ENCODE assay signal across 18 cellular contexts in genomic region chr12:62673027-62673815, GRCh38.
"Had no signal": no experiment of that assay in that cellular context is flagged by ENCODE, and none has a peak within 500 bp of the region (broad histone marks: within the 10 kb centered on the region; RNA-seq: fewer than 3 reads in every experiment).

No MANE protein-coding gene starts in this region.

- H3K27me3 ChIP-seq: adrenal gland, dorsolateral prefrontal cortex, right lobe of liver had no signal

- DNase-seq: activated CD4-positive, alpha-beta T cell treated with anti-CD3 and anti-CD28 coated beads, Interleukin-2, amount 50 U/mL, for 4 hours; activated CD4-positive, CD25-positive, alpha-beta regulatory T cell treated with anti-CD3 and anti-CD28 coated beads, Interleukin-2, amount 50 U/mL, for 72 hours; activated T-cell treated with anti-CD3 and anti-CD28 coated beads, Interleukin-2, amount 50 U/mL, for 1 hour; adrenal gland; dorsolateral prefrontal cortex; kidney glomerular epithelial cell; right lobe of liver; stimulated activated CD4-positive, alpha-beta T cell treated with anti-CD3 and anti-CD28 coated beads, Interleukin-4, amount 100 ng/mL, for 4 hours; stimulated activated CD8-positive, alpha-beta memory T cell treated with anti-CD3 and anti-CD28 coated beads, Interleukin-4, amount 100 ng/mL, for 48 hours; stimulated activated naive CD4-positive, alpha-beta T cell treated with Interleukin-2 at 50 U/mL for 16 hours; T-helper 1 cell; T1000 had no signal

- H3K27ac ChIP-seq: adrenal gland, cardiac muscle cell, dorsolateral prefrontal cortex, right lobe of liver had no signal

- H3K36me3 ChIP-seq: adrenal gland, cardiac muscle cell, right lobe of liver had no signal

- H3K4me2 ChIP-seq: smooth muscle cell had no signal

- H3K27me3 Mint-ChIP-seq: natural killer cell treated with Interleukin-12 subunit alpha and Interleukin-12 subunit beta and Interleukin-15 and Interleukin-18, amount 100 ng/mL, for 72 hours had no signal

- H3K9me3 Mint-ChIP-seq: activated naive CD4-positive, alpha-beta T cell treated with anti-CD3 and anti-CD28 coated beads, Interleukin-2, amount 50 U/mL, for 24 hours; activated T-helper 2 cell treated with anti-CD3 and anti-CD28 coated beads, Interferon-gamma antibody, Interleukin-2, Interleukin-4, amounts not matched to agents 10 μg/mL and 5 μg/mL and 100 μg/mL, durations not matched to agents 14 hours and 24 hours and 36 hours; natural killer cell treated with Interleukin-12 subunit alpha and Interleukin-12 subunit beta and Interleukin-15 and Interleukin-18, amount 100 ng/mL, for 72 hours had no signal

- H3K4me3 Mint-ChIP-seq: activated naive CD4-positive, alpha-beta T cell treated with anti-CD3 and anti-CD28 coated beads, Interleukin-2, amount 50 U/mL, for 24 hours; natural killer cell treated with Interleukin-12 subunit alpha and Interleukin-12 subunit beta and Interleukin-15 and Interleukin-18, amount 100 ng/mL, for 72 hours had no signal

- H3K4me1 ChIP-seq: adrenal gland, right lobe of liver had no signal

- H3K4me3 ChIP-seq: adrenal gland, cardiac muscle cell, dorsolateral prefrontal cortex, right lobe of liver, smooth muscle cell had no signal

- H3K36me3 Mint-ChIP-seq: activated naive CD4-positive, alpha-beta T cell treated with anti-CD3 and anti-CD28 coated beads, Interleukin-2, amount 50 U/mL, for 24 hours; natural killer cell treated with Interleukin-12 subunit alpha and Interleukin-12 subunit beta and Interleukin-15 and Interleukin-18, amount 100 ng/mL, for 72 hours had no signal

- H3K27ac Mint-ChIP-seq: activated naive CD4-positive, alpha-beta T cell treated with anti-CD3 and anti-CD28 coated beads, Interleukin-2, amount 50 U/mL, for 24 hours; activated T-helper 2 cell treated with anti-CD3 and anti-CD28 coated beads, Interferon-gamma antibody, Interleukin-2, Interleukin-4, amounts not matched to agents 10 μg/mL and 5 μg/mL and 100 μg/mL, durations not matched to agents 14 hours and 24 hours and 36 hours; natural killer cell treated with Interleukin-12 subunit alpha and Interleukin-12 subunit beta and Interleukin-15 and Interleukin-18, amount 100 ng/mL, for 72 hours had no signal

- ATAC-seq: esophagus mucosa; natural killer cell treated with Interleukin-12 subunit alpha and Interleukin-12 subunit beta and Interleukin-15 and Interleukin-18, amount 100 ng/mL, for 72 hours; right lobe of liver had no signal

- H3K4me1 Mint-ChIP-seq: activated naive CD4-positive, alpha-beta T cell treated with anti-CD3 and anti-CD28 coated beads, Interleukin-2, amount 50 U/mL, for 24 hours had no signal

- H3K9me3 ChIP-seq: adrenal gland, right lobe of liver had no signal
